Comparison of ENCODE assay signal across 8 cellular contexts in the genomic region with DNA sequence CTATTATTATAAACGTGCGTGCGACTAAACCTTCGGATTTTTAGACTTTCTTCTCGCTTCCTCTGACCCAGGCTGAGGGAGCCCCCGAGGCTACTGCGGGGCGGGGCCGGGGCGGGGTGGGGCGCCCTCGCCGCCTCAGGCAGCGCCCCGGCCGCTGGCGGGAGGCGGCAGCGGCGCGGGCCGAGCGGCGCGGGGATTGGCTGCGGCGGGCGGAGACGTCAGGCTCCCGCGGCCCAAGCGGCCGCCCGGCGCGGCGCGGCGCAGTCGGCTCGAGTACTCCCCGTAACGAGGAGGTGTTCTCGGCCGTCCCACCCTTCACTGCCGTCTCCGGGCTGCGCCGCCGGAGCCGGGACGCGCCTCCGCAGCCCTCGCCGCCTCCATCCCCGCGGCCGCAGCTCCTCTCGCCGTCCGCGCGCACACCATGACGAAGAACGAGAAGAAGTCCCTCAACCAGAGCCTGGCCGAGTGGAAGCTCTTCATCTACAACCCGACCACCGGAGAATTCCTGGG. TPM values are rescaled to one million over a fixed set of nuclear protein-coding genes. Genes with fewer than 3 reads are reported as not detected.
DNase-seq lines count a peak whose midpoint lies in the region; ATAC-seq, FAIRE-seq and TF ChIP-seq lines count a peak whose summit lies in the region.

A gene (plus strand): TSS at position 263 of the 510 bp plus-strand sequence. CDS start 159 bp downstream, at position 422.

- H3K9me3 Mint-ChIP-seq in naive thymus-derived CD8-positive, alpha-beta T cell: no peaks in the 10 kb centered on the region
- H3K9me3 Mint-ChIP-seq in stimulated activated naive B cell treated with anti-CD40 and anti-IgM and Interleukin-4, amounts not matched to agents 10 μg/mL and 1 μg/mL and 100 μg/mL, for 72 hours: no peaks in the 10 kb centered on the region

- no peaks in the 10 kb centered on the region for H3K27me3 ChIP-seq in fibroblast of lung (ENCODE audit: control insufficient read depth, insufficient read depth, low read length)

- peak; percentile 90 for DNase-seq in DMS53 (lab: John Stamatoyannopoulos, UW)
- peak; percentile 68 for DNase-seq in HuH-7.5 (ENCODE audit: low spot score)
- DNase-seq in RCC 7860 (ENCODE audit: low spot score): peak; percentile 65
- peak; percentile 72 for DNase-seq in activated T-helper 1 cell treated with Interleukin-2 at 50 U/mL for 16 hours (ENCODE audit: low read depth)
- DNase-seq in fibroblast of lung (ENCODE audit: low read depth in 2 of 2): peak; percentile 76 to 83
- DNase-seq in naive thymus-derived CD8-positive, alpha-beta T cell: peak; percentile 73 to 89 (median 79)
- DNase-seq in stimulated activated naive B cell treated with anti-CD40 and anti-IgM and Interleukin-4, amounts not matched to agents 10 μg/mL and 1 μg/mL and 100 μg/mL, for 72 hours: peak; percentile 85

- no peaks in the 10 kb centered on the region for H3K36me3 ChIP-seq in fibroblast of lung (ENCODE audit: control insufficient read depth, insufficient read depth, low read length)

- peak within 1 kb of the TSS; percentile 86 to 98 (median 94) for H3K27ac Mint-ChIP-seq in naive thymus-derived CD8-positive, alpha-beta T cell
- peak within 1 kb of the TSS; percentile 98 for H3K27ac Mint-ChIP-seq in stimulated activated naive B cell treated with anti-CD40 and anti-IgM and Interleukin-4, amounts not matched to agents 10 μg/mL and 1 μg/mL and 100 μg/mL, for 72 hours

- POLR2A ChIA-PET in naive thymus-derived CD8-positive, alpha-beta T cell (lab: Charles Lee): interaction anchor here (0.7 to 4.4 kb wide), 7 partner anchors 37 to 389 kb away, joined by 3 to 44 read pairs (median 5); a partner anchor contains a TSS

- peak within 1 kb of the TSS; percentile 84 to 96 (median 91) for H3K4me3 Mint-ChIP-seq in naive thymus-derived CD8-positive, alpha-beta T cell
- H3K4me3 Mint-ChIP-seq in stimulated activated naive B cell treated with anti-CD40 and anti-IgM and Interleukin-4, amounts not matched to agents 10 μg/mL and 1 μg/mL and 100 μg/mL, for 72 hours: peak within 1 kb of the TSS; percentile 89 to 96

- peak within 1 kb of the TSS; percentile 90 for H3K4me2 ChIP-seq in fibroblast of lung (ENCODE audit: extremely low read depth, insufficient read depth, low read length)

- peaks cover 9 to 43% (median 34%) of the 10 kb centered on the region in 4 donors for H3K4me1 Mint-ChIP-seq in naive thymus-derived CD8-positive, alpha-beta T cell
- H3K4me1 Mint-ChIP-seq in stimulated activated naive B cell treated with anti-CD40 and anti-IgM and Interleukin-4, amounts not matched to agents 10 μg/mL and 1 μg/mL and 100 μg/mL, for 72 hours: peaks cover 12 to 23% of the 10 kb centered on the region in 2 donors

- ATAC-seq in GM21528 (IDR thresholded peaks at IDR 0.05; ENCODE audit: low FRiP score, unreplicated experiment): peak; percentile 77
- peak; percentile 73 to 81 for ATAC-seq in naive thymus-derived CD8-positive, alpha-beta T cell
- peak; percentile 81 to 82 for ATAC-seq in stimulated activated naive B cell treated with anti-CD40 and anti-IgM and Interleukin-4, amounts not matched to agents 10 μg/mL and 1 μg/mL and 100 μg/mL, for 72 hours (replicated peaks)

- H3K4me1 ChIP-seq in fibroblast of lung (ENCODE audit: control insufficient read depth, extremely low read depth, insufficient read depth, low read length): peaks cover 4% of the 10 kb centered on the region

- peaks cover 43% of the 10 kb centered on the region for H3K79me2 ChIP-seq in fibroblast of lung (ENCODE audit: control insufficient read depth, insufficient read depth, low read length)

- no peaks in the 10 kb centered on the region for H3K36me3 Mint-ChIP-seq in naive thymus-derived CD8-positive, alpha-beta T cell
- peaks cover 7 to 15% of the 10 kb centered on the region in 2 donors for H3K36me3 Mint-ChIP-seq in stimulated activated naive B cell treated with anti-CD40 and anti-IgM and Interleukin-4, amounts not matched to agents 10 μg/mL and 1 μg/mL and 100 μg/mL, for 72 hours

- peak within 1 kb of the TSS; percentile 94 for H3K27ac ChIP-seq in fibroblast of lung (ENCODE audit: insufficient read depth, low read length)

- no peaks in the 10 kb centered on the region for H3K27me3 Mint-ChIP-seq in naive thymus-derived CD8-positive, alpha-beta T cell
- no peaks in the 10 kb centered on the region for H3K27me3 Mint-ChIP-seq in stimulated activated naive B cell treated with anti-CD40 and anti-IgM and Interleukin-4, amounts not matched to agents 10 μg/mL and 1 μg/mL and 100 μg/mL, for 72 hours

- FAIRE-seq in RCC 7860 (lab: Jason Lieb, UNC): no peak

- H3K4me3 ChIP-seq in fibroblast of lung (replicated peaks in 1 of 4; ENCODE audit: control extremely low read depth in 1 of 4, insufficient read depth in 1 of 4, low read depth in 3 of 4, low read length in 4 of 4): peak within 1 kb of the TSS; percentile 77 to 94 (median 89)

- H3K9me3 ChIP-seq in fibroblast of lung (ENCODE audit: control insufficient read depth, insufficient read depth, low read depth, low read length): no peaks in the 10 kb centered on the region

- H4K20me1 ChIP-seq in fibroblast of lung (ENCODE audit: control insufficient read depth, extremely low read depth, insufficient read depth, low read length): no peaks in the 10 kb centered on the region

- H2AFZ ChIP-seq in fibroblast of lung (ENCODE audit: low read length): peak within 1 kb of the TSS; percentile 97

- no peak for TF ChIP-seq CTCF in fibroblast of lung (conservative IDR thresholded peaks at IDR 0.05 in 1 of 2, IDR thresholded peaks at IDR 0.05 in 1 of 2; ENCODE audit: low read depth in 1 of 2, low read length in 2 of 2)

- H3K9ac ChIP-seq in fibroblast of lung (ENCODE audit: insufficient read depth, low read length): peak within 1 kb of the TSS; percentile 93

RNA-seq across cellular contexts. Expression of the gene that starts here (rescaled TPM):
- 24.7 and 55.8 TPM in 2 replicates for total RNA-seq in fibroblast of lung
- polyA plus RNA-seq in fibroblast of lung: 243 and 257 TPM in 2 replicates
- 142 and 165 TPM in 2 replicates for polyA plus RNA-seq in fibroblast of lung (2012)
- 36.0 and 44.8 TPM in 2 replicates for polyA minus RNA-seq in fibroblast of lung (ENCODE audit: low replicate concordance)
- 10 to 100 TPM; 25.6 to 31.3 TPM for total RNA-seq in naive thymus-derived CD8-positive, alpha-beta T cell
- 100 to 1,000 TPM in 1 of 3 donors, 10 to 100 TPM in 2; 69.1 to 104 (median 76.9) TPM for polyA plus RNA-seq in naive thymus-derived CD8-positive, alpha-beta T cell

Comparison
In these comparisons a context has a peak if more than half of its experiments do, and no peak if none do; other contexts are left out.
1. Peak in every context shown above with its lines: DNase-seq, ATAC-seq, H3K4me3 ChIP-seq and H3K27ac ChIP-seq.